Comparison of ENCODE assay signal across 24 cellular contexts in genomic region chr9:34089311-34089710, GRCh38.
DNase-seq lines count a peak whose midpoint lies in the region; ATAC-seq lines count a peak whose summit lies in the region.
"Had no signal": no experiment of that assay in that cellular context is flagged by ENCODE, and none has a peak within 500 bp of the region (broad histone marks: within the 10 kb centered on the region; RNA-seq: fewer than 3 reads in every experiment).

No MANE protein-coding gene starts in this region.

- peaks cover 37% of the 10 kb centered on the region for H3K4me1 Mint-ChIP-seq in activated T-cell treated with anti-CD3 and anti-CD28 coated beads, Interleukin-2, amount 50 U/mL, for 24 hours (ENCODE audit: low read depth)
- H3K4me1 Mint-ChIP-seq: central memory CD8-positive, alpha-beta T cell had no signal

- DNase-seq in activated T-cell treated with anti-CD3 and anti-CD28 coated beads, Interleukin-2, amount 50 U/mL, for 24 hours: no peak
- no peak for DNase-seq in activated T-cell treated with anti-CD3 and anti-CD28 coated beads, Interleukin-2, amount 50 U/mL, for 48 hours
- DNase-seq in caudate nucleus (lab: John Stamatoyannopoulos, UW) (no peak), medulla oblongata (ENCODE audit: extremely low spot score) (peak; percentile 60), smooth muscle cell of the brain vasculature (ENCODE audit: low read depth, low spot score) (peak; percentile 83), NCI-H526 treated with DMSO at 0.1 percent for 48 hours (lab: John Stamatoyannopoulos, UW) (no peak), NCI-H82 treated with DMSO at 0.1 percent for 48 hours (lab: John Stamatoyannopoulos, UW; ENCODE audit: unreplicated experiment) (no peak)
- DNase-seq: 8988T; activated CD4-positive, alpha-beta T cell treated with anti-CD3 and anti-CD28 coated beads for 48 hours; CD4-positive, alpha-beta T cell; DMS53; lower lobe of right lung; NCI-H1092 treated with DMSO at 0.1 percent for 48 hours; NCI-H187 treated with DMSO at 0.1 percent for 48 hours; NCI-H524 treated with DMSO at 0.1 percent for 48 hours; SHP77; stimulated activated naive CD8-positive, alpha-beta T cell treated with anti-CD3 and anti-CD28 coated beads, Interleukin-15, Interleukin-2, amounts not matched to agents 100 U/mL and 50 U/mL, for 24 hours; tibial artery had no signal

- H3K4me3 Mint-ChIP-seq in activated T-cell treated with anti-CD3 and anti-CD28 coated beads, Interleukin-2, amount 50 U/mL, for 24 hours: no peak overlapping the region
- H3K4me3 Mint-ChIP-seq: activated naive CD4-positive, alpha-beta T cell treated with anti-CD3 and anti-CD28 coated beads, Interleukin-2, amount 50 U/mL, for 24 hours; CD4-positive, alpha-beta T cell; central memory CD8-positive, alpha-beta T cell; T-helper 2 cell treated with Interferon-gamma antibody and Interleukin-4, amounts not matched to agents 5 μg/mL and 100 μg/mL, for 36 hours had no signal

- H3K27me3 Mint-ChIP-seq in activated T-cell treated with anti-CD3 and anti-CD28 coated beads, Interleukin-2, amount 50 U/mL, for 24 hours: no peaks in the 10 kb centered on the region
- H3K27me3 Mint-ChIP-seq: activated naive CD4-positive, alpha-beta T cell treated with anti-CD3 and anti-CD28 coated beads, Interleukin-2, amount 50 U/mL, for 24 hours; CD4-positive, alpha-beta T cell; central memory CD8-positive, alpha-beta T cell; progenitor cell of endocrine pancreas had no signal

- peak overlapping the region; percentile 13 for H3K27ac ChIP-seq in caudate nucleus (ENCODE audit: low read depth, low read length)
- H3K27ac ChIP-seq: lower lobe of right lung, tibial artery had no signal

- no peak for ATAC-seq in HG03108 (IDR thresholded peaks at IDR 0.05; ENCODE audit: unreplicated experiment)
- ATAC-seq: lower lobe of right lung; sciatic nerve; stimulated activated naive CD8-positive, alpha-beta T cell treated with anti-CD3 and anti-CD28 coated beads, Interleukin-15, Interleukin-2, amounts not matched to agents 100 U/mL and 50 U/mL, for 24 hours had no signal

- H3K36me3 Mint-ChIP-seq in activated T-cell treated with anti-CD3 and anti-CD28 coated beads, Interleukin-2, amount 50 U/mL, for 24 hours (ENCODE audit: low read depth): peaks cover 85% of the 10 kb centered on the region

- peak overlapping the region; percentile 48 for H3K27ac Mint-ChIP-seq in activated T-cell treated with anti-CD3 and anti-CD28 coated beads, Interleukin-2, amount 50 U/mL, for 24 hours
- H3K27ac Mint-ChIP-seq: activated naive CD4-positive, alpha-beta T cell treated with anti-CD3 and anti-CD28 coated beads, Interleukin-2, amount 50 U/mL, for 24 hours; CD4-positive, alpha-beta T cell; progenitor cell of endocrine pancreas; T-helper 2 cell treated with Interferon-gamma antibody and Interleukin-4, amounts not matched to agents 5 μg/mL and 100 μg/mL, for 36 hours had no signal

- H3K9me3 Mint-ChIP-seq in activated T-cell treated with anti-CD3 and anti-CD28 coated beads, Interleukin-2, amount 50 U/mL, for 24 hours: no peaks in the 10 kb centered on the region
- H3K9me3 Mint-ChIP-seq: activated naive CD4-positive, alpha-beta T cell treated with anti-CD3 and anti-CD28 coated beads, Interleukin-2, amount 50 U/mL, for 24 hours; CD4-positive, alpha-beta T cell; central memory CD8-positive, alpha-beta T cell; T-helper 2 cell treated with Interferon-gamma antibody and Interleukin-4, amounts not matched to agents 5 μg/mL and 100 μg/mL, for 36 hours had no signal

Comparison
In these comparisons a context has a peak if more than half of its experiments do, and no peak if none do; other contexts are left out.
1. DNase-seq: peak in medulla oblongata (single experiment) and smooth muscle cell of the brain vasculature (single experiment); none in activated T-cell treated with anti-CD3 and anti-CD28 coated beads, Interleukin-2, amount 50 U/mL, for 24 hours (single experiment), activated T-cell treated with anti-CD3 and anti-CD28 coated beads, Interleukin-2, amount 50 U/mL, for 48 hours (0 of 2), caudate nucleus (0 of 61), NCI-H526 treated with DMSO at 0.1 percent for 48 hours (single experiment) and NCI-H82 treated with DMSO at 0.1 percent for 48 hours (single experiment).